Comparison of ENCODE assay signal across 10 cellular contexts in the genomic region with DNA sequence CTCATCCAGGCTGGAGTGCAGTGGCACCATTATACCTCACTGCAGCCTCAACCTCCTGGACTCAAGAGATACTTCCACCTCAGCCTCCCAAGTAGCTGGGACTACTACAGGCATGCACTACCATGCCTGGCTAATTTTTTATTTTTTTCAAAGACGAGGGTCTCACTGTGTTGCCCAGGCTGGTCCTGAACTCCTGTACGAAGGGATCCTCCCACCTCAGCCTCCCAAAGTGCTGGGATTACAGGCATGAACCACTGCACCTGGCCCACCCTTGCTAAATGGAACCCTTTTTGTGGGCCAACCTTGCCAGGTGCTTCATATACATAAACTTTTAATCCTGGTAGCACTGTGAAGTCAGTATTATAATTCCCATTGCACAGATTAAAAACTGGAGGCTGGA. TPM values are rescaled to one million over a fixed set of nuclear protein-coding genes. Genes with fewer than 3 reads are reported as not detected.
A peak's percentile ranks its signal among the peaks of the same experiment; 100 is the strongest.
DNase-seq lines count a peak whose midpoint lies in the region; ATAC-seq and TF ChIP-seq lines count a peak whose summit lies in the region.
"Had no signal": no experiment of that assay in that cellular context is flagged by ENCODE, and none has a peak within 500 bp of the region (broad histone marks: within the 10 kb centered on the region; RNA-seq: fewer than 3 reads in every experiment).

No MANE protein-coding gene starts in this region.

- no peak overlapping the region for H3K14ac ChIP-seq in trophoblast cell (ENCODE audit: low read length)

- POLR2A ChIA-PET in Panc1 (lab: Charles Lee) = no interaction called here

- H3K27me3 ChIP-seq in Panc1 (ENCODE audit: control insufficient read depth, insufficient read depth, low read length) = no peaks in the 10 kb centered on the region
- no peaks in the 10 kb centered on the region for H3K27me3 ChIP-seq in trophoblast cell (ENCODE audit: insufficient read depth, low read length)

- H3K36me3 Mint-ChIP-seq in Calu3 (ENCODE audit: insufficient read depth, unreplicated experiment) = peaks cover 11% of the 10 kb centered on the region

- H3K4me3 Mint-ChIP-seq in Calu3 (ENCODE audit: low read depth, unreplicated experiment) = peak overlapping the region; percentile 75

- H2BK120ac ChIP-seq in trophoblast cell (ENCODE audit: insufficient read depth, low read length, poor library complexity) = no peak overlapping the region

- DNase-seq in Calu3 (no peak), Panc1 (ENCODE audit: low read depth, low spot score) (no peak), epithelial cell of proximal tubule (ENCODE audit: low read depth) (no peak), trophoblast cell (no peak), ACHN (no peak)
- no peak for DNase-seq in activated CD4-positive, CD25-positive, alpha-beta regulatory T cell (lab: John Stamatoyannopoulos, UW)
- DNase-seq: activated gamma-delta T cell, KBM-7 had no signal

- H3K27ac ChIP-seq in Panc1 (ENCODE audit: low read length) = peak overlapping the region; percentile 96
- H3K27ac ChIP-seq in trophoblast cell (ENCODE audit: low read depth, low read length) = no peak overlapping the region

- no peak overlapping the region for H3K23ac ChIP-seq in trophoblast cell (ENCODE audit: low read length)

- H4K91ac ChIP-seq in trophoblast cell (ENCODE audit: low read depth, low read length) = no peak overlapping the region

- no peak for TF ChIP-seq CTCF in Calu3 (IDR thresholded peaks at IDR 0.05; ENCODE audit: unreplicated experiment)
- no peak for TF ChIP-seq CTCF in Panc1 (IDR thresholded peaks at IDR 0.05)
- TF ChIP-seq CTCF in epithelial cell of proximal tubule (conservative IDR thresholded peaks at IDR 0.05; ENCODE audit: low read depth, low read length) = no peak

- no peak overlapping the region for H2BK5ac ChIP-seq in trophoblast cell (ENCODE audit: low read depth, low read length, poor library complexity)

- H4K8ac ChIP-seq in trophoblast cell (ENCODE audit: low read depth, low read length) = no peak overlapping the region

- intact Hi-C loops in Calu3 (cut with micrococcal nuclease; ENCODE audit: unreplicated experiment) = no loop called here
- intact Hi-C loops in Panc1 (cut with micrococcal nuclease; ENCODE audit: unreplicated experiment) = no loop called here

- peak overlapping the region; percentile 72 to 96 for H3K4me3 ChIP-seq in Panc1 (ENCODE audit: low read depth in 2 of 2, low read length in 2 of 2)
- H3K4me3 ChIP-seq in epithelial cell of proximal tubule (ENCODE audit: low read depth, low read length) = peak overlapping the region; percentile 82
- H3K4me3 ChIP-seq in trophoblast cell (ENCODE audit: low read depth, low read length) = no peak overlapping the region

- H3K9ac ChIP-seq in trophoblast cell (ENCODE audit: low read length) = no peak overlapping the region

- no TSS peak for BruUV-seq in Calu3 (replicated peaks; lab: Mats Ljungman, UMichigan)
- BruUV-seq in Panc1 (replicated peaks; lab: Mats Ljungman, UMichigan) = no TSS peak

- H3K79me1 ChIP-seq in trophoblast cell (ENCODE audit: low read length) = peaks cover 6% of the 10 kb centered on the region

- H2BK12ac ChIP-seq in trophoblast cell (ENCODE audit: low read length) = no peak overlapping the region

- peak overlapping the region; percentile 80 for H3K4ac ChIP-seq in trophoblast cell (ENCODE audit: low read depth, low read length)

- no peaks in the 10 kb centered on the region for H3K9me3 Mint-ChIP-seq in Calu3 (ENCODE audit: low read depth, unreplicated experiment)

- no peak overlapping the region for H3K18ac ChIP-seq in trophoblast cell (ENCODE audit: low read length)

- CTCF ChIA-PET in Calu3 (lab: Charles Lee) = interaction anchor here (0.7 kb wide), 1 partner anchor 428 kb away, joined by 3 read pairs; no protein-coding TSS in a partner anchor
- CTCF ChIA-PET in Panc1 (lab: Charles Lee) = no interaction called here

- H3K4me1 Mint-ChIP-seq in Calu3 (ENCODE audit: low read depth, unreplicated experiment) = peaks cover 8% of the 10 kb centered on the region

- peaks cover 10% of the 10 kb centered on the region; the same call in 1 of the 2 replicates for H3K36me3 ChIP-seq in Panc1 (ENCODE audit: control insufficient read depth, insufficient read depth, low read length)
- peaks cover 26 to 27% of the 10 kb centered on the region in 2 experiments for H3K36me3 ChIP-seq in trophoblast cell (ENCODE audit: control insufficient read depth in 1 of 2, insufficient read depth in 2 of 2, low read length in 2 of 2)

- no peak overlapping the region for H2AFZ ChIP-seq in trophoblast cell (ENCODE audit: insufficient read depth, low read length, poor library complexity)

- no CpG with 5 or more reads among the region's 2 CpGs for WGBS in trophoblast cell (ENCODE audit: extremely low coverage, insufficient coverage, insufficient read length)

- no peak overlapping the region for H3K27ac Mint-ChIP-seq in Calu3 (ENCODE audit: unreplicated experiment)

- H2AK5ac ChIP-seq in trophoblast cell (ENCODE audit: low read length) = no peak overlapping the region

- peaks cover 13% of the 10 kb centered on the region for H3K79me2 ChIP-seq in trophoblast cell (ENCODE audit: control insufficient read depth, insufficient read depth, low read length, poor library complexity)

- peaks cover 27% of the 10 kb centered on the region for H3K4me1 ChIP-seq in Panc1 (ENCODE audit: control insufficient read depth, insufficient read depth, low read length)
- H3K4me1 ChIP-seq in trophoblast cell (ENCODE audit: control insufficient read depth in 1 of 2, insufficient read depth in 2 of 2, low read length in 2 of 2) = peaks cover 0 to 11% of the 10 kb centered on the region in 2 experiments

- H3K9me3 ChIP-seq in Panc1 (ENCODE audit: control insufficient read depth, insufficient read depth, low read depth, low read length) (no peaks in the 10 kb centered on the region), trophoblast cell (ENCODE audit: insufficient read depth, low read depth, low read length) (peaks cover 1% of the 10 kb centered on the region)

- in situ Hi-C loops in Panc1 (cut with HindIII; ENCODE audit: low pct_unique_long_range_greater_than_20kb, low sequenced_read_pairs) = no loop called here
- in situ Hi-C loops in ACHN (cut with HindIII; ENCODE audit: low pct_ligation_motif_present, low pct_unique_long_range_greater_than_20kb, low sequenced_read_pairs) = no loop called here

- H3K4me2 ChIP-seq in trophoblast cell (ENCODE audit: low read length) = peak overlapping the region; percentile 85

- ATAC-seq in Panc1 (no peak), GM19395 (IDR thresholded peaks at IDR 0.05; ENCODE audit: unreplicated experiment) (no peak), HG03045 (IDR thresholded peaks at IDR 0.05; ENCODE audit: unreplicated experiment) (no peak)

- no peaks in the 10 kb centered on the region for H3K27me3 Mint-ChIP-seq in Calu3 (ENCODE audit: unreplicated experiment)

- H4K12ac ChIP-seq in trophoblast cell (ENCODE audit: low read depth, low read length) = no peak overlapping the region

RNA-seq across cellular contexts. Expression of gene GRHPR, which starts 1.0 kb away (rescaled TPM):
- total RNA-seq in Calu3 (2022) (26.0 and 28.0 TPM in 2 replicates), Panc1 (2021; ENCODE audit: unreplicated experiment) (238 TPM), epithelial cell of proximal tubule (136 and 138 TPM in 2 replicates)
- 439 TPM for polyA plus RNA-seq in Panc1 (2012; ENCODE audit: insufficient read length)
- polyA plus RNA-seq in trophoblast cell (2013) = 70.1 and 73.9 TPM in 2 replicates

RNA-seq across cellular contexts. Expression of gene ZBTB5, which starts 41.7 kb away (rescaled TPM):
- total RNA-seq in Calu3 (2022) (4.7 and 5.3 TPM in 2 replicates), Panc1 (2021; ENCODE audit: unreplicated experiment) (30.6 TPM), epithelial cell of proximal tubule (6.3 and 7.5 TPM in 2 replicates)
- polyA plus RNA-seq in Panc1 (2012; ENCODE audit: insufficient read length) = 17.1 TPM
- polyA plus RNA-seq in trophoblast cell (2013) = 11.2 and 11.3 TPM in 2 replicates
